In genomic region chr19:13102666-13103584, GRCh38 we compare ENCODE assay signal across 1 cellular context.
TF ChIP-seq lines count a peak whose summit lies in the region.

Gene LYL1, minus strand, starts transcription at chr19:13102858. Its CDS starts 1,687 bp downstream, at chr19:13101171.

TF ChIP-seq in HepG2, 621 proteins besides CTCF, POLR2A, EP300 and RAD21 (continued from another document and continues in another):
- TF ChIP-seq ZNF549 (CRISPR knock-in tag; IDR thresholded peaks at IDR 0.05) (no peak), SNAPC2 (CRISPR knock-in tag; IDR thresholded peaks at IDR 0.05) (no peak; the same call in 1 of the 2 replicates), ZBTB7B (CRISPR knock-in tag; IDR thresholded peaks at IDR 0.05) (peak; percentile 46; the same call in 1 of the 2 replicates), KLF6 (CRISPR knock-in tag; IDR thresholded peaks at IDR 0.05) (no peak), KMT2A (CRISPR knock-in tag; IDR thresholded peaks at IDR 0.05) (peak; percentile 30; the same call in 1 of the 2 replicates), NBN (conservative IDR thresholded peaks at IDR 0.05) (no peak), DDIT3 (CRISPR knock-in tag; IDR thresholded peaks at IDR 0.05) (no peak), YY1 (IDR thresholded peaks at IDR 0.05; ENCODE audit: insufficient read depth, insufficient replicate concordance, low read depth, low read length) (no peak), ZNF317 (CRISPR knock-in tag; IDR thresholded peaks at IDR 0.05) (no peak), IRF9 (CRISPR knock-in tag; IDR thresholded peaks at IDR 0.05; ENCODE audit: borderline replicate concordance) (0 out of 2 replicates have a peak, but pooled peaks have one; percentile 31), GABPB1 (CRISPR knock-in tag; IDR thresholded peaks at IDR 0.05) (peak; percentile 64; the same call in 1 of the 2 replicates), MIER3 (CRISPR knock-in tag; IDR thresholded peaks at IDR 0.05; ENCODE audit: borderline replicate concordance) (no peak), ZNF101 (CRISPR knock-in tag; IDR thresholded peaks at IDR 0.05; ENCODE audit: borderline replicate concordance, low read depth) (no peak), ZBTB39 (CRISPR knock-in tag; IDR thresholded peaks at IDR 0.05) (peak; percentile 52; the same call in 1 of the 2 replicates), ZFP36 (IDR thresholded peaks at IDR 0.05; ENCODE audit: borderline replicate concordance, low read depth, low read length, partially characterized antibody) (no peak), ASH2L (IDR thresholded peaks at IDR 0.05; ENCODE audit: insufficient read length, low read depth, low read length) (no peak), RBFOX2 (IDR thresholded peaks at IDR 0.05; ENCODE audit: low read depth, low read length) (peak; percentile 64), ZNF10 (CRISPR knock-in tag; IDR thresholded peaks at IDR 0.05; ENCODE audit: borderline replicate concordance, low read depth) (no peak), HMGXB3 (CRISPR knock-in tag; IDR thresholded peaks at IDR 0.05; ENCODE audit: borderline replicate concordance) (peak; percentile 13; the same call in 1 of the 2 replicates), DRAP1 (CRISPR knock-in tag; IDR thresholded peaks at IDR 0.05) (peak; percentile 23; the same call in 1 of the 2 replicates), PHF20 (CRISPR knock-in tag; IDR thresholded peaks at IDR 0.05) (0 out of 2 replicates have a peak, but pooled peaks have one; percentile 4), RXRA (CRISPR knock-in tag; IDR thresholded peaks at IDR 0.05) (peak; percentile 62; the same call in 1 of the 2 replicates), AGO2 (optimal IDR thresholded peaks at IDR 0.05; ENCODE audit: low read depth, low read length) (peak; percentile 31), ZNF503 (CRISPR knock-in tag; IDR thresholded peaks at IDR 0.05) (no peak), AGO1 (IDR thresholded peaks at IDR 0.05; ENCODE audit: low read depth, low read length, poor library complexity, severe bottlenecking) (peak; percentile 62), ZNF556 (CRISPR knock-in tag; IDR thresholded peaks at IDR 0.05; ENCODE audit: borderline replicate concordance) (no peak), FOXC1 (CRISPR knock-in tag; IDR thresholded peaks at IDR 0.05; ENCODE audit: borderline replicate concordance) (0 out of 2 replicates have a peak, but pooled peaks have one; percentile 42), AFF4 (CRISPR knock-in tag; IDR thresholded peaks at IDR 0.05) (no peak), TRIM24 (CRISPR knock-in tag; IDR thresholded peaks at IDR 0.05) (no peak), KLF11 (CRISPR knock-in tag; IDR thresholded peaks at IDR 0.05) (no peak), ELF3 (CRISPR knock-in tag; IDR thresholded peaks at IDR 0.05) (no peak), ZBTB42 (CRISPR knock-in tag; IDR thresholded peaks at IDR 0.05) (0 out of 2 replicates have a peak, but pooled peaks have one; percentile 50), SOX6 (IDR thresholded peaks at IDR 0.05) (no peak), SOX6 (CRISPR knock-in tag; IDR thresholded peaks at IDR 0.05) (no peak), HNRNPK (IDR thresholded peaks at IDR 0.05; ENCODE audit: low read depth, low read length, poor library complexity, severe bottlenecking) (no peak), NFKB2 (CRISPR knock-in tag; IDR thresholded peaks at IDR 0.05; ENCODE audit: borderline replicate concordance) (no peak)
- TF ChIP-seq, protein P1, sequence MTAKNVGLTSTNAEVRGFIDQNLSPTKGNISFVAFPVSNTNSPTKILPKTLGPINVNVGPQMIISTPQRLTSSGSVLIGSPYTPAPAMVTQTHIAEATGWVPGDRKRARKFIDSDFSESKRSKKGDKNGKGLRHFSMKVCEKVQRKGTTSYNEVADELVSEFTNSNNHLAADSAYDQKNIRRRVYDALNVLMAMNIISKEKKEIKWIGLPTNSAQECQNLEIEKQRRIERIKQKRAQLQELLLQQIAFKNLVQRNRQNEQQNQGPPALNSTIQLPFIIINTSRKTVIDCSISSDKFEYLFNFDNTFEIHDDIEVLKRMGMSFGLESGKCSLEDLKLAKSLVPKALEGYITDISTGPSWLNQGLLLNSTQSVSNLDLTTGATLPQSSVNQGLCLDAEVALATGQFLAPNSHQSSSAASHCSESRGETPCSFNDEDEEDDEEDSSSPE (CRISPR knock-in tag; IDR thresholded peaks at IDR 0.05) = peak; percentile 43; the same call in 1 of the 2 replicates
- TF ChIP-seq, protein P2, sequence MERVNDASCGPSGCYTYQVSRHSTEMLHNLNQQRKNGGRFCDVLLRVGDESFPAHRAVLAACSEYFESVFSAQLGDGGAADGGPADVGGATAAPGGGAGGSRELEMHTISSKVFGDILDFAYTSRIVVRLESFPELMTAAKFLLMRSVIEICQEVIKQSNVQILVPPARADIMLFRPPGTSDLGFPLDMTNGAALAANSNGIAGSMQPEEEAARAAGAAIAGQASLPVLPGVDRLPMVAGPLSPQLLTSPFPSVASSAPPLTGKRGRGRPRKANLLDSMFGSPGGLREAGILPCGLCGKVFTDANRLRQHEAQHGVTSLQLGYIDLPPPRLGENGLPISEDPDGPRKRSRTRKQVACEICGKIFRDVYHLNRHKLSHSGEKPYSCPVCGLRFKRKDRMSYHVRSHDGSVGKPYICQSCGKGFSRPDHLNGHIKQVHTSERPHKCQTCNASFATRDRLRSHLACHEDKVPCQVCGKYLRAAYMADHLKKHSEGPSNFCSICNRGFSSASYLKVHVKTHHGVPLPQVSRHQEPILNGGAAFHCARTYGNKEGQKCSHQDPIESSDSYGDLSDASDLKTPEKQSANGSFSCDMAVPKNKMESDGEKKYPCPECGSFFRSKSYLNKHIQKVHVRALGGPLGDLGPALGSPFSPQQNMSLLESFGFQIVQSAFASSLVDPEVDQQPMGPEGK (CRISPR knock-in tag; IDR thresholded peaks at IDR 0.05) = peak; percentile 56; the same call in 1 of the 2 replicates
- TF ChIP-seq, protein P3, sequence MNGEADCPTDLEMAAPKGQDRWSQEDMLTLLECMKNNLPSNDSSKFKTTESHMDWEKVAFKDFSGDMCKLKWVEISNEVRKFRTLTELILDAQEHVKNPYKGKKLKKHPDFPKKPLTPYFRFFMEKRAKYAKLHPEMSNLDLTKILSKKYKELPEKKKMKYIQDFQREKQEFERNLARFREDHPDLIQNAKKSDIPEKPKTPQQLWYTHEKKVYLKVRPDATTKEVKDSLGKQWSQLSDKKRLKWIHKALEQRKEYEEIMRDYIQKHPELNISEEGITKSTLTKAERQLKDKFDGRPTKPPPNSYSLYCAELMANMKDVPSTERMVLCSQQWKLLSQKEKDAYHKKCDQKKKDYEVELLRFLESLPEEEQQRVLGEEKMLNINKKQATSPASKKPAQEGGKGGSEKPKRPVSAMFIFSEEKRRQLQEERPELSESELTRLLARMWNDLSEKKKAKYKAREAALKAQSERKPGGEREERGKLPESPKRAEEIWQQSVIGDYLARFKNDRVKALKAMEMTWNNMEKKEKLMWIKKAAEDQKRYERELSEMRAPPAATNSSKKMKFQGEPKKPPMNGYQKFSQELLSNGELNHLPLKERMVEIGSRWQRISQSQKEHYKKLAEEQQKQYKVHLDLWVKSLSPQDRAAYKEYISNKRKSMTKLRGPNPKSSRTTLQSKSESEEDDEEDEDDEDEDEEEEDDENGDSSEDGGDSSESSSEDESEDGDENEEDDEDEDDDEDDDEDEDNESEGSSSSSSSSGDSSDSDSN (CRISPR knock-in tag; IDR thresholded peaks at IDR 0.05) = peak; percentile 64
